In the genomic region with DNA sequence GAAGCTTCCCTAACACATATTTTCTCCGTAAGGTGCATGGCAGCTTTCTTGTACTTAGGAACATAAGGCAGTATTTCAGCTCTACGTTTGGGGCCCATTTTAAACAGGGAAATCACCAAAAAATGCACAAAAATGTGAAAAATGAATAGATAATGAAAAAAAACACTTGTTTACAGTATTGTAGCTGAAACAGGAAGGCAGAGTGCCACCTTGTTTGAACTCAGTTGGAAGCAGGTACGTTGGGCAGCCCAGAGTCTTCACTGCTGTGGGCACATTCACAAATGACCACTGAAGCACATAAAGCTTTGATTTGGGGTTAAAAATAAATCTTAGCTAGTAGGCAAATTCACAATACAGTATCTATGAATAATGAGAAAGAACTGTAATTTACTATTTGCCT, we compare ENCODE assay signal across 20 cellular contexts.
"Had no signal": no experiment of that assay in that cellular context is flagged by ENCODE, and none has a peak within 500 bp of the region (broad histone marks: within the 10 kb centered on the region; RNA-seq: fewer than 3 reads in every experiment).

No MANE protein-coding gene starts in this region.

- ATAC-seq: stimulated activated effector memory CD8-positive, alpha-beta T cell treated with anti-CD3 and anti-CD28 coated beads, Interleukin-12 subunit alpha, Interleukin-12 subunit beta, amount 100 ng/mL, for 72 hours; stimulated activated memory B cell treated with anti-CD40 and anti-IgM and Interleukin-4, amounts not matched to agents 10 μg/mL and 1 μg/mL and 100 μg/mL, for 72 hours; stimulated activated naive B cell treated with anti-CD40 and anti-IgM and Interleukin-4, amounts not matched to agents 10 μg/mL and 1 μg/mL and 100 μg/mL, for 72 hours; stimulated activated naive CD8-positive, alpha-beta T cell treated with anti-CD3 and anti-CD28 coated beads, Interleukin-15, amount 100 ng/mL, for 72 hours; stimulated activated naive CD8-positive, alpha-beta T cell treated with anti-CD3 and anti-CD28 coated beads, Interleukin-15, Interleukin-2, amounts not matched to agents 100 U/mL and 50 U/mL, for 24 hours; upper lobe of right lung had no signal

- DNase-seq: stimulated activated CD4-positive, alpha-beta T cell treated with anti-CD3 and anti-CD28 coated beads, Interleukin-2, amount 100 ng/mL, for 48 hours; stimulated activated CD4-positive, alpha-beta T cell treated with anti-CD3 and anti-CD28 coated beads, Interleukin-4, amount 100 ng/mL, for 1 hour; stimulated activated CD4-positive, alpha-beta T cell treated with anti-CD3 and anti-CD28 coated beads, Interleukin-4, amount 100 ng/mL, for 24 hours; stimulated activated CD4-positive, alpha-beta T cell treated with anti-CD3 and anti-CD28 coated beads, Interleukin-4, amount 100 ng/mL, for 4 hours; stimulated activated CD8-positive, alpha-beta memory T cell treated with anti-CD3 and anti-CD28 coated beads, Interleukin-4, amount 100 ng/mL, for 48 hours; stimulated activated naive B cell treated with anti-CD40 and anti-IgM and Interleukin-4, amounts not matched to agents 10 μg/mL and 1 μg/mL and 100 μg/mL, for 72 hours; stimulated activated naive CD4-positive, alpha-beta T cell; stimulated activated naive CD4-positive, alpha-beta T cell treated with Interleukin-2 at 50 U/mL for 16 hours; stimulated activated naive CD8-positive, alpha-beta T cell treated with anti-CD3 and anti-CD28 coated beads, Interleukin-15, amount 100 ng/mL, for 72 hours; stimulated activated naive CD8-positive, alpha-beta T cell treated with anti-CD3 and anti-CD28 coated beads, Interleukin-15, Interleukin-2, amounts not matched to agents 100 U/mL and 50 U/mL, for 24 hours; stomach; testis; thyroid gland; tibial artery; transverse colon; upper lobe of left lung; upper lobe of right lung; uterus had no signal
